8 cellular contexts compared by ENCODE assay signal in the genomic region with DNA sequence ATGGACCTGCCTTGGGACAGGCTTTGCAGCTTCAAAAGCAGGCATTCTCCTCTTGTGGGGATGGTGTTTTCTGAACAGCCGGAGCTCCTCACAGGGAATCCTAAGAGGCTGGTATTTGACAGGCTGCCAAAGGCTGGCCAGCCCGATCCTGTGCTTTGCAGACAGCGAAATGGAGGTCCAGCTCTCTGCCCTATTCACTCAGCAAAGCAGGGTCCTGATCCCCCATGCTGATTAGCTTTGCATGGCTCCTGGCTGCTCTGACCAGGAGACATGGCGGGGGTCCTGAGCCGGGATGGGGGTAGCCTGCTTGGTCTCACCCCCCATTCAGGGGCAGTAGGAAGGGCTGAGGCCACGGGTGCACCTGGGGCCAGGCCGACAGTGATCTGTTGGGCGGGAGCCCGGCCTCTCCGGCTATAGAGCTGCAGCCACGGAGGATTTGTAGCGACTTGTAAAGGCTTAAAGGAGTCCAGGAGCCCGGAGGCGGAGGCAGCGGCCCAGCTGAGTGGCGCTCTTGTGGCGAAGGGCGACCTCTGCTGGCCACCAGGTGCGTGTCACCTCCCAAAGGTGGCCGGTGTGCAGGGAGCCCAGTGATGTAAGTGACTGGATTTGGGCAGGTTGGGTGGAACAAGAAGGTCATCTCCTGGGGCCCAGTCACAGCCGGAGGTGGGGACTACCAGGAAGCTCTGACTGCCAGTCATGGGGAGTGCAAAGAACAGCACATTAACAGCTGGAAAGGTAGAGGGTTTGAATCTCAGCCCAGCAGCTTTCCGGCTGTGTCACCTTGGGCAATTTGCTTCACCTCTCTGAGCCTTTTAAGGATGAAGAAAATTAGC.
DNase-seq lines count a peak whose midpoint lies in the region; ATAC-seq and TF ChIP-seq lines count a peak whose summit lies in the region.

No MANE protein-coding gene starts in this region.

- no peak overlapping the region for H3K4me3 Mint-ChIP-seq in GM23338

- intact Hi-C loops in Right ventricle myocardium inferior (cut with DNase I): loop anchor here (1.0 to 10.0 kb wide), 7 partner anchors 124 to 981 kb away; no protein-coding TSS in a partner anchor
- intact Hi-C loops in transverse colon (cut with DNase I; ENCODE audit: low total_unique reads): loop anchor here (10.0 kb wide), 2 partner anchors 231 to 891 kb away; no protein-coding TSS in a partner anchor

- 17% methylated on average over 14 of the region's 22 CpGs; no CpG with 5 or more reads in 1 of the 2 donors for WGBS in transverse colon (ENCODE audit: low coverage in 1 of 2), 2 donors

- no peaks in the 10 kb centered on the region for H3K9me3 Mint-ChIP-seq in GM23338
- H3K9me3 Mint-ChIP-seq in activated naive CD4-positive, alpha-beta T cell treated with anti-CD3 and anti-CD28 coated beads, Interleukin-2, amount 50 U/mL, for 72 hours: no peaks in the 10 kb centered on the region

- peaks cover 10% of the 10 kb centered on the region for H3K4me1 Mint-ChIP-seq in GM23338

- H3K27ac ChIP-seq in DND-41 (ENCODE audit: low read length): no peak overlapping the region
- peak overlapping the region; percentile 74; the same call in 1 of the 2 replicates for H3K27ac ChIP-seq in GM23338 (ENCODE audit: low read depth)
- peak overlapping the region; percentile 55 to 80 (median 73) for H3K27ac ChIP-seq in transverse colon

- TF ChIP-seq CTCF in DND-41 (IDR thresholded peaks at IDR 0.05; ENCODE audit: borderline replicate concordance, extremely low read depth, low read length, poor library complexity, severe bottlenecking): peak; percentile 93
- peak; percentile 93 to 95 for TF ChIP-seq CTCF in GM23338 (conservative IDR thresholded peaks at IDR 0.05; ENCODE audit: low read depth in 2 of 2)
- peak; percentile 93 to 97 (median 96) for TF ChIP-seq CTCF in transverse colon (IDR thresholded peaks at IDR 0.05)

- H3K4me1 ChIP-seq in DND-41 (ENCODE audit: insufficient read depth, low read length): no peaks in the 10 kb centered on the region
- no peaks in the 10 kb centered on the region for H3K4me1 ChIP-seq in GM23338 (ENCODE audit: insufficient read depth)
- peaks cover 6 to 18% (median 11%) of the 10 kb centered on the region in 4 donors for H3K4me1 ChIP-seq in transverse colon

- in situ Hi-C loops in transverse colon (cut with MboI; ENCODE audit: low pct_ligation_motif_present in 1 of 4, low pct_unique_long_range_greater_than_20kb in 1 of 4, low sequenced_read_pairs in 3 of 4): loop anchor here (5.0 to 25.0 kb wide), 8 partner anchors 121 to 1158 kb away; a partner anchor contains a TSS

- no peak overlapping the region for H3K9ac ChIP-seq in DND-41 (ENCODE audit: low read depth, low read length)

- DNase-seq in DND-41: peak; percentile 75
- DNase-seq in GM23338 (ENCODE audit: low spot score): peak; percentile 92
- DNase-seq in M059J (ENCODE audit: low read depth): peak; percentile 81
- DNase-seq in SKM-1 (lab: John Stamatoyannopoulos, UW; ENCODE audit: unreplicated experiment): peak; percentile 82
- peak; percentile 80 to 82 for DNase-seq in activated naive CD4-positive, alpha-beta T cell treated with anti-CD3 and anti-CD28 coated beads, Interleukin-2, amount 50 U/mL, for 72 hours (ENCODE audit: low spot score in 2 of 2)
- DNase-seq in Right ventricle myocardium inferior (ENCODE audit: missing footprints): peak; percentile 93
- DNase-seq in pons (ENCODE audit: low spot score): peak; percentile 78
- peak; percentile 87 for DNase-seq in transverse colon

- no peak overlapping the region for H3K4me3 ChIP-seq in DND-41 (ENCODE audit: low read depth in 1 of 2, low read length in 2 of 2)
- peak overlapping the region; percentile 35; the same call in 1 of the 2 replicates for H3K4me3 ChIP-seq in GM23338
- H3K4me3 ChIP-seq in transverse colon: no peak overlapping the region

- no peaks in the 10 kb centered on the region for H3K9me2 ChIP-seq in GM23338 (ENCODE audit: insufficient read depth)

- H3K36me3 ChIP-seq in DND-41 (ENCODE audit: insufficient read depth, low read length) (peaks cover 13% of the 10 kb centered on the region; the same call in 1 of the 2 replicates), GM23338 (ENCODE audit: insufficient read depth) (no peaks in the 10 kb centered on the region), transverse colon (no peaks in the 10 kb centered on the region)

- peaks cover 7% of the 10 kb centered on the region for H3K27me3 Mint-ChIP-seq in GM23338 (ENCODE audit: insufficient read depth, low read depth, poor library complexity)

- H3K4me2 ChIP-seq in DND-41 (ENCODE audit: insufficient read depth, low read length) (no peak overlapping the region), GM23338 (peak overlapping the region; percentile 51; the same call in 1 of the 2 replicates)

- H4K20me1 ChIP-seq in DND-41 (ENCODE audit: insufficient read depth, low read length) (peaks cover 49% of the 10 kb centered on the region), GM23338 (replicated peaks; ENCODE audit: insufficient read depth) (peaks cover 11% of the 10 kb centered on the region; the same call in 1 of the 2 replicates)

- H3K9me3 ChIP-seq in DND-41 (ENCODE audit: insufficient read depth, low read length, severe bottlenecking): no peaks in the 10 kb centered on the region
- H3K9me3 ChIP-seq in transverse colon: no peaks in the 10 kb centered on the region

- no peaks in the 10 kb centered on the region; the same call in 1 of the 2 replicates for H3F3A ChIP-seq in GM23338 (replicated peaks; ENCODE audit: low read depth)

- H3K79me2 ChIP-seq in DND-41 (ENCODE audit: insufficient read depth, low read length): no peaks in the 10 kb centered on the region
- H3K79me2 ChIP-seq in GM23338 (replicated peaks; ENCODE audit: insufficient read depth): no peaks in the 10 kb centered on the region

- ATAC-seq in DND-41 (ENCODE audit: insufficient read depth, low read depth) (peak; percentile 90), GM23338 (peak; percentile 87), Right ventricle myocardium inferior (peak; percentile 78)
- peak; percentile 86 to 88 for ATAC-seq in activated naive CD4-positive, alpha-beta T cell treated with anti-CD3 and anti-CD28 coated beads, Interleukin-2, amount 50 U/mL, for 72 hours

- no peak for TF ChIP-seq EP300 in transverse colon (IDR thresholded peaks at IDR 0.05; ENCODE audit: low read depth)

- no peak for TF ChIP-seq POLR2A in transverse colon (IDR thresholded peaks at IDR 0.05)

- H3K27ac Mint-ChIP-seq in GM23338: no peak overlapping the region
- H3K27ac Mint-ChIP-seq in activated naive CD4-positive, alpha-beta T cell treated with anti-CD3 and anti-CD28 coated beads, Interleukin-2, amount 50 U/mL, for 72 hours: no peak overlapping the region

- H3K36me3 Mint-ChIP-seq in GM23338 (ENCODE audit: low read depth): no peaks in the 10 kb centered on the region; the same call in 2 of the 3 replicates
- H3K36me3 Mint-ChIP-seq in activated naive CD4-positive, alpha-beta T cell treated with anti-CD3 and anti-CD28 coated beads, Interleukin-2, amount 50 U/mL, for 72 hours: no peaks in the 10 kb centered on the region

- H2AFZ ChIP-seq in DND-41 (ENCODE audit: low read depth, low read length) (no peak overlapping the region), GM23338 (no peak overlapping the region)

- H3K27me3 ChIP-seq in DND-41 (ENCODE audit: insufficient read depth, low read length, poor library complexity): no peaks in the 10 kb centered on the region
- no peaks in the 10 kb centered on the region for H3K27me3 ChIP-seq in GM23338 (ENCODE audit: insufficient read depth)
- H3K27me3 ChIP-seq in transverse colon: no peaks in the 10 kb centered on the region

TF ChIP-seq in GM23338, 12 proteins besides CTCF, POLR2A, EP300 and RAD21:
- peak; percentile 21; the same call in 1 of the 2 replicates for TF ChIP-seq CREB1 (CRISPR knock-in tag; IDR thresholded peaks at IDR 0.05; ENCODE audit: low read depth)
- TF ChIP-seq STAT1 (IDR thresholded peaks at IDR 0.05; ENCODE audit: unreplicated experiment): no peak
- TF ChIP-seq EZH2phosphoT487 (IDR thresholded peaks at IDR 0.05; ENCODE audit: unreplicated experiment): no peak
- TF ChIP-seq EZH2 (IDR thresholded peaks at IDR 0.05; ENCODE audit: low read depth, unreplicated experiment): no peak
